Comparison of ENCODE assay signal across 13 cellular contexts in the genomic region with DNA sequence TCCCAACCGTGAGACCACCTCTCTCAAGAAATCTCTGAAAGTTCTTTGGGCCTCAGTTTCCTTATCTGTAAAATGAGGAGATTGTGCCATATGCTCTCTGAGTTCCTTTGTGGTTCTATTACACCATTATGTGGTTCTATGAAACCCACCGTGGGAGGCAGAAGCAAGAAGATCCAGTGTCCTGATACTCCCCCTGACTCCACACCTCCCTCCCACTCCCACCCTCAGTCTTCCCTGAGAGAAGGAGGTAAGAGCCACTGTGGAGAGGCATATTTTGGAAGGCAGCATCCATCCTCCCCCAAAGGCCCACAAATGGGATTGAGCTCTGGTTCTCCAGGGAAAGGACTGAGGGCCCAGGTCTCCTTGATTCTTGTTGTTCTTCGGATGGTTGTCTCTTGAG. TPM values are rescaled to one million over a fixed set of nuclear protein-coding genes. Genes with fewer than 3 reads are reported as not detected.
"Had no signal": no experiment of that assay in that cellular context is flagged by ENCODE, and none has a peak within 500 bp of the region (broad histone marks: within the 10 kb centered on the region; RNA-seq: fewer than 3 reads in every experiment).

No MANE protein-coding gene starts in this region.

- H3K4me3 Mint-ChIP-seq: activated naive CD8-positive, alpha-beta T cell treated with anti-CD3 and anti-CD28 coated beads for 36 hours; activated T-cell treated with anti-CD3 and anti-CD28 coated beads, Interleukin-2, amount 50 U/mL, for 4 hours; nephron had no signal

- H3K27ac ChIP-seq: foreskin keratinocyte had no signal

- H3K9me3 Mint-ChIP-seq: activated naive CD8-positive, alpha-beta T cell treated with anti-CD3 and anti-CD28 coated beads for 36 hours; activated T-cell treated with anti-CD3 and anti-CD28 coated beads, Interleukin-2, amount 50 U/mL, for 4 hours; nephron had no signal

- H3K36me3 Mint-ChIP-seq: activated naive CD8-positive, alpha-beta T cell treated with anti-CD3 and anti-CD28 coated beads for 36 hours had no signal

- DNase-seq: activated gamma-delta T cell; activated naive CD8-positive, alpha-beta T cell treated with anti-CD3 and anti-CD28 coated beads for 36 hours; activated T-cell treated with anti-CD3 and anti-CD28 coated beads, Interleukin-2, amount 50 U/mL, for 4 hours; esophagus squamous epithelium; foreskin keratinocyte; mesendoderm; T-helper 2 cell; transverse colon had no signal

- H3K27me3 ChIP-seq: esophagus squamous epithelium, foreskin keratinocyte, transverse colon had no signal

- H3K27ac Mint-ChIP-seq: activated naive CD8-positive, alpha-beta T cell treated with anti-CD3 and anti-CD28 coated beads for 36 hours had no signal

- H3K4me3 ChIP-seq: esophagus squamous epithelium, transverse colon had no signal

- H3K4me1 ChIP-seq: foreskin keratinocyte had no signal

- H3K9me3 ChIP-seq: esophagus squamous epithelium, transverse colon had no signal

- H3K36me3 ChIP-seq: esophagus squamous epithelium, transverse colon had no signal

RNA-seq across cellular contexts. Expression of a gene that starts 48.9 kb away (rescaled TPM):
- total RNA-seq: activated T-cell treated with anti-CD3 and anti-CD28 coated beads, Interleukin-2, amount 50 U/mL, for 4 hours; bronchial epithelial cell; chondrocyte; esophagus squamous epithelium; foreskin keratinocyte; osteocyte; subcutaneous adipose tissue had no signal
- polyA plus RNA-seq: foreskin keratinocyte had no signal
